12 cellular contexts compared by ENCODE assay signal in genomic region chr12:2286461-2287131, GRCh38.
DNase-seq lines count a peak whose midpoint lies in the region; TF ChIP-seq lines count a peak whose summit lies in the region.
"Had no signal": no experiment of that assay in that cellular context is flagged by ENCODE, and none has a peak within 500 bp of the region (broad histone marks: within the 10 kb centered on the region; RNA-seq: fewer than 3 reads in every experiment).

No MANE protein-coding gene starts in this region.

- H3K4ac ChIP-seq in mesenchymal stem cell (ENCODE audit: low read depth in 1 of 2, low read length in 2 of 2), result peak overlapping the region in 1 of 2 experiments; percentile 35

- DNase-seq in HFFc6 (peak; percentile 86), mesenchymal stem cell (peak; percentile 28), suprapubic skin (ENCODE audit: low spot score in 2 of 2) (no peak), NCI-H446 (lab: John Stamatoyannopoulos, UW) (no peak), endothelial cell (ENCODE audit: low spot score) (no peak), ureter (ENCODE audit: low spot score) (no peak), DMS53 treated with DMSO at 0.1 percent for 48 hours (lab: John Stamatoyannopoulos, UW; ENCODE audit: unreplicated experiment) (no peak)
- DNase-seq: CD8-positive, alpha-beta T cell; MV-4-11; nephron progenitor cell; SHP77 treated with DMSO at 0.1 percent for 48 hours had no signal

- H3K36me3 ChIP-seq in esophagus (ENCODE audit: control insufficient read depth in 2 of 2, insufficient read depth in 2 of 2, low read length in 1 of 2), result no peaks in the 10 kb centered on the region
- H3K36me3 ChIP-seq in mesenchymal stem cell (ENCODE audit: control insufficient read depth in 1 of 2, insufficient read depth in 2 of 2, low read depth in 1 of 2, low read length in 2 of 2), result no peaks in the 10 kb centered on the region
- no peaks in the 10 kb centered on the region for H3K36me3 ChIP-seq in suprapubic skin

- H3K18ac ChIP-seq in mesenchymal stem cell (ENCODE audit: low read depth in 1 of 2, low read length in 2 of 2), result peak overlapping the region in 1 of 2 experiments; percentile 52

- H3K4me3 Mint-ChIP-seq in HFFc6 (peak overlapping the region; percentile 70), endothelial cell (ENCODE audit: unreplicated experiment) (no peak overlapping the region)
- H3K4me3 Mint-ChIP-seq: CD8-positive, alpha-beta T cell; nephron progenitor cell had no signal

- TF ChIP-seq CTCF in HFFc6 (IDR thresholded peaks at IDR 0.05) (no peak; the same call in 1 of the 2 replicates), suprapubic skin (IDR thresholded peaks at IDR 0.05) (no peak), endothelial cell (IDR thresholded peaks at IDR 0.05; ENCODE audit: unreplicated experiment) (no peak)

- H3K4me1 ChIP-seq in esophagus (ENCODE audit: control insufficient read depth in 2 of 2, insufficient read depth in 2 of 2, low read length in 1 of 2) (peaks cover 0 to 4% of the 10 kb centered on the region in 2 donors), mesenchymal stem cell (ENCODE audit: control insufficient read depth, insufficient read depth, low read depth, low read length) (peaks cover 18% of the 10 kb centered on the region), suprapubic skin (peaks cover 46% of the 10 kb centered on the region)

- peak overlapping the region; percentile 35 for H4K8ac ChIP-seq in mesenchymal stem cell (ENCODE audit: low read length)

- TF ChIP-seq EP300 in suprapubic skin (IDR thresholded peaks at IDR 0.05), result no peak

- no peak overlapping the region for H2AFZ ChIP-seq in mesenchymal stem cell (ENCODE audit: low read depth, low read length)

- 62 to 68% methylated on average over 9 of the region's 9 CpGs for WGBS in esophagus, 2 donors
- WGBS in mesenchymal stem cell, result 68% methylated on average over 7 of the region's 9 CpGs
- WGBS in suprapubic skin, result 54% methylated on average over 9 of the region's 9 CpGs

- H3K9ac ChIP-seq in mesenchymal stem cell (ENCODE audit: low read length), result peak overlapping the region; percentile 55

- no peaks in the 10 kb centered on the region; the same call in 1 of the 2 replicates for H3K9me3 Mint-ChIP-seq in HFFc6
- no peaks in the 10 kb centered on the region for H3K9me3 Mint-ChIP-seq in endothelial cell (ENCODE audit: unreplicated experiment)

- H4K91ac ChIP-seq in mesenchymal stem cell (ENCODE audit: low read length), result no peak overlapping the region

- H3K36me3 Mint-ChIP-seq in HFFc6 (ENCODE audit: low read depth) (0 out of 2 replicates have a peak, but pooled peaks cover under 1% of the 10 kb centered on the region), endothelial cell (ENCODE audit: low read depth, unreplicated experiment) (no peaks in the 10 kb centered on the region)
- H3K36me3 Mint-ChIP-seq: CD8-positive, alpha-beta T cell had no signal

- H2AK5ac ChIP-seq in mesenchymal stem cell (ENCODE audit: low read length, severe bottlenecking), result peak overlapping the region; percentile 19

- H3K23ac ChIP-seq in mesenchymal stem cell (ENCODE audit: low read length in 2 of 2), result no peak overlapping the region

- H2BK5ac ChIP-seq in mesenchymal stem cell (ENCODE audit: low read depth, low read length, poor library complexity, severe bottlenecking), result no peak overlapping the region

- H3K27ac ChIP-seq in esophagus (ENCODE audit: low read depth in 2 of 2, low read length in 1 of 2) (peak overlapping the region; percentile 11 to 43), mesenchymal stem cell (ENCODE audit: low read length, poor library complexity, severe bottlenecking) (no peak overlapping the region), suprapubic skin (peak overlapping the region; percentile 20)

- H3K27ac Mint-ChIP-seq in HFFc6 (peak overlapping the region; percentile 98), endothelial cell (ENCODE audit: unreplicated experiment) (no peak overlapping the region)
- H3K27ac Mint-ChIP-seq: CD8-positive, alpha-beta T cell; nephron progenitor cell had no signal

- no peak overlapping the region for H2BK15ac ChIP-seq in mesenchymal stem cell (ENCODE audit: low read depth, poor library complexity, severe bottlenecking)

- H3K4me3 ChIP-seq in esophagus (ENCODE audit: low read depth in 1 of 2, low read length in 2 of 2) (no peak overlapping the region), mesenchymal stem cell (ENCODE audit: insufficient read depth in 1 of 2, low read depth in 1 of 2, low read length in 2 of 2) (no peak overlapping the region), suprapubic skin (no peak overlapping the region)

- H2BK12ac ChIP-seq in mesenchymal stem cell (ENCODE audit: low read length in 2 of 2), result peak overlapping the region in 1 of 2 experiments; percentile 45

- no peak overlapping the region for H3K4me2 ChIP-seq in mesenchymal stem cell (ENCODE audit: low read length, poor library complexity, severe bottlenecking)

- H3K4me1 Mint-ChIP-seq in HFFc6 (ENCODE audit: low read depth) (peaks cover 98% of the 10 kb centered on the region), endothelial cell (ENCODE audit: unreplicated experiment) (peaks cover 30% of the 10 kb centered on the region)

- H3K9me3 ChIP-seq in esophagus (ENCODE audit: control insufficient read depth in 2 of 2, insufficient read depth in 1 of 2, low read depth in 1 of 2, low read length in 1 of 2) (no peaks in the 10 kb centered on the region), mesenchymal stem cell (ENCODE audit: control insufficient read depth, low read length) (no peaks in the 10 kb centered on the region), suprapubic skin (no peaks in the 10 kb centered on the region)

- no peaks in the 10 kb centered on the region for H3K79me1 ChIP-seq in mesenchymal stem cell (replicated peaks; ENCODE audit: low read length, poor library complexity, severe bottlenecking)

- peaks cover 3% of the 10 kb centered on the region; the same call in 1 of the 2 replicates for H3K27me3 Mint-ChIP-seq in HFFc6 (ENCODE audit: insufficient read depth)
- H3K27me3 Mint-ChIP-seq in endothelial cell (ENCODE audit: unreplicated experiment), result peaks cover 2% of the 10 kb centered on the region

- no peak for TF ChIP-seq POLR2A in suprapubic skin (IDR thresholded peaks at IDR 0.05)

- no peaks in the 10 kb centered on the region for H3K27me3 ChIP-seq in esophagus (ENCODE audit: control insufficient read depth in 1 of 2, insufficient read depth in 2 of 2, low read length in 2 of 2)
- no peaks in the 10 kb centered on the region for H3K27me3 ChIP-seq in mesenchymal stem cell (ENCODE audit: control insufficient read depth in 1 of 2, insufficient read depth in 1 of 2, low read length in 2 of 2)
- peaks cover 4% of the 10 kb centered on the region for H3K27me3 ChIP-seq in suprapubic skin

- H3K14ac ChIP-seq in mesenchymal stem cell (ENCODE audit: low read length in 2 of 2), result no peak overlapping the region

- H2BK120ac ChIP-seq in mesenchymal stem cell (ENCODE audit: low read depth, low read length), result peak overlapping the region; percentile 67

Comparison
In these comparisons a context has a peak if more than half of its experiments do, and no peak if none do; other contexts are left out.
1. DNase-seq: peak in HFFc6 (single experiment) and mesenchymal stem cell (single experiment); none in suprapubic skin (0 of 2), NCI-H446 (0 of 2), endothelial cell (single experiment), ureter (single experiment) and DMS53 treated with DMSO at 0.1 percent for 48 hours (single experiment).